10 cellular contexts compared by ENCODE assay signal in the genomic region with DNA sequence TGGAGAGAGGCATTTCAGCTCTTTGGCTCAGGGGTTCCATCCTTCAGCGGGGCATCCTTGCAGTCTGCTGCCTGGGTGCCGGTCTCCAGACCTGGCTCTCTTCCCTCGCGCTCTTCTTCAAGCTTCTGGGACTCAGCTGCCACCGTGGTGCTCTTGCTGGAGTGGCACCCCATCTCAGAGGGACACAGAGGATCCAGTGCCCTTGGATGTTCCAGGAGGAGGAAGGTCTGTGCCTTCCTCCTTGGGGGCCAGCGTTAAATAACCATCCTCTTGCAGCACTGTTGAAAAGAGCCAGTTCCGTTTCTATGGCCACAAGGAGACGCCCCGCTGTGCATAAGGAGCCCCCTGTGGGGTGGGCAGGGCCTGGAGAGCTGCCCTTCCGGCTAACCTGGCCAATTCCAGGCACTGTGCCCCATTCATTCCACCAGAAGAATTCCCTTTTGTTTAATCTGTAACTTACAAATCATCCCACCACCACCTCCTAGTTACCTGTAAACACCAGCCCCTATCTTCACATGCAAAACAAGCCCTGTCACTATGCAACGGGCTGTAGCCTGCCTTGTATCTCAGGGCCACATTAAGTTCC. TPM values are rescaled to one million over a fixed set of nuclear protein-coding genes. Genes with fewer than 3 reads are reported as not detected.
A peak's percentile ranks its signal among the peaks of the same experiment; 100 is the strongest.
DNase-seq lines count a peak whose midpoint lies in the region; ATAC-seq and TF ChIP-seq lines count a peak whose summit lies in the region.
"Had no signal": no experiment of that assay in that cellular context is flagged by ENCODE, and none has a peak within 500 bp of the region (broad histone marks: within the 10 kb centered on the region; RNA-seq: fewer than 3 reads in every experiment).

No MANE protein-coding gene starts in this region.

- intact Hi-C loops in left ventricle myocardium superior (cut with micrococcal nuclease): no loop called here

- TF ChIP-seq CTCF in WTC11 (IDR thresholded peaks at IDR 0.05): no peak
- TF ChIP-seq CTCF in osteoblast (IDR thresholded peaks at IDR 0.05; ENCODE audit: extremely low read depth, low read depth, low read length): no peak

- H3K27me3 Mint-ChIP-seq in WTC11 (ENCODE audit: low read depth): peaks cover 46% of the 10 kb centered on the region
- peaks cover 17 to 35% of the 10 kb centered on the region in 2 donors for H3K27me3 Mint-ChIP-seq in effector memory CD8-positive, alpha-beta T cell

- H3K4me3 Mint-ChIP-seq in WTC11: peak overlapping the region; percentile 73
- H3K4me3 Mint-ChIP-seq in effector memory CD8-positive, alpha-beta T cell: no peak overlapping the region
- H3K4me3 Mint-ChIP-seq: CD4-positive, CD25-positive, alpha-beta regulatory T cell had no signal

- no peak overlapping the region for H3K4me3 ChIP-seq in osteoblast (ENCODE audit: insufficient read depth, low read length)

- peaks cover 62% of the 10 kb centered on the region for H3K4me1 Mint-ChIP-seq in WTC11
- peaks cover 0 to 3% of the 10 kb centered on the region in 2 donors for H3K4me1 Mint-ChIP-seq in effector memory CD8-positive, alpha-beta T cell (ENCODE audit: low read depth in 2 of 2)
- H3K4me1 Mint-ChIP-seq: CD4-positive, CD25-positive, alpha-beta regulatory T cell had no signal

- no peak overlapping the region for H3K27ac ChIP-seq in osteoblast (ENCODE audit: low read depth, low read length)

- H4K20me1 ChIP-seq in osteoblast (ENCODE audit: insufficient read depth, low read length): no peaks in the 10 kb centered on the region

- peak; percentile 78 for ATAC-seq in WTC11
- peak; percentile 14 for ATAC-seq in left ventricle myocardium superior
- ATAC-seq in GM21515 (IDR thresholded peaks at IDR 0.05; ENCODE audit: unreplicated experiment): no peak
- ATAC-seq in effector memory CD8-positive, alpha-beta T cell (replicated peaks): no peak

- DNase-seq in ELF-1 (ENCODE audit: low read depth, low spot score) (peak; percentile 90), WTC11 (ENCODE audit: low spot score) (peak; percentile 91), left ventricle myocardium superior (peak; percentile 37), osteoblast (ENCODE audit: insufficient read length, low spot score, missing footprints) (no peak), inferior parietal cortex (ENCODE audit: extremely low spot score) (no peak), pons (ENCODE audit: low spot score) (no peak)
- no peak for DNase-seq in effector memory CD8-positive, alpha-beta T cell
- DNase-seq: CD4-positive, CD25-positive, alpha-beta regulatory T cell; SHP77 treated with DMSO at 0.1 percent for 48 hours had no signal

- H3K36me3 ChIP-seq in osteoblast (ENCODE audit: insufficient read depth, low read length): no peaks in the 10 kb centered on the region

- peak overlapping the region; percentile 82 for H3K27ac Mint-ChIP-seq in WTC11
- H3K27ac Mint-ChIP-seq in effector memory CD8-positive, alpha-beta T cell: no peak overlapping the region
- H3K27ac Mint-ChIP-seq: CD4-positive, CD25-positive, alpha-beta regulatory T cell had no signal

- CTCF ChIA-PET in WTC11 (lab: Charles Lee): interaction anchor here (0.8 to 2.0 kb wide), 5 partner anchors 11 to 55 kb away, joined by 3 to 9 read pairs (median 6); partner anchors contain the start of gene CHD9

- no peaks in the 10 kb centered on the region for H3K79me2 ChIP-seq in osteoblast (ENCODE audit: insufficient read depth, low read length)

- POLR2A ChIA-PET in WTC11 (lab: Charles Lee): interaction anchor here (0.5 to 1.7 kb wide), 3 partner anchors 8 to 331 kb away, joined by 3 to 6 read pairs (median 5); partner anchors contain the start of gene CHD9

- peaks cover 20% of the 10 kb centered on the region for H3K36me3 Mint-ChIP-seq in WTC11
- no peaks in the 10 kb centered on the region for H3K36me3 Mint-ChIP-seq in effector memory CD8-positive, alpha-beta T cell (ENCODE audit: insufficient read depth)
- H3K36me3 Mint-ChIP-seq: CD4-positive, CD25-positive, alpha-beta regulatory T cell had no signal

- no peaks in the 10 kb centered on the region for H3K27me3 ChIP-seq in osteoblast (ENCODE audit: insufficient read depth, low read length)

- H2AFZ ChIP-seq in osteoblast (ENCODE audit: low read length): no peak overlapping the region

- H3K9me3 ChIP-seq in osteoblast (ENCODE audit: low read depth, low read length): no peaks in the 10 kb centered on the region

- peaks cover 4% of the 10 kb centered on the region for H3K4me1 ChIP-seq in osteoblast (ENCODE audit: insufficient read depth, low read length)

- H3K9me3 Mint-ChIP-seq in WTC11: peaks cover 20% of the 10 kb centered on the region
- H3K9me3 Mint-ChIP-seq in effector memory CD8-positive, alpha-beta T cell: no peaks in the 10 kb centered on the region

- peak overlapping the region; percentile 19 for H3K4me2 ChIP-seq in osteoblast (ENCODE audit: insufficient read depth, low read length)

TF ChIP-seq in WTC11, 78 proteins besides CTCF, POLR2A, EP300 and RAD21:
- TF ChIP-seq ZNF138 (CRISPR knock-in tag; conservative IDR thresholded peaks at IDR 0.05): no peak
- TF ChIP-seq ZNF317 (CRISPR knock-in tag; IDR thresholded peaks at IDR 0.05; ENCODE audit: borderline replicate concordance, low read depth): no peak
- no peak for TF ChIP-seq ZNF121 (CRISPR knock-in tag; IDR thresholded peaks at IDR 0.05)
- TF ChIP-seq MAX (CRISPR knock-in tag; IDR thresholded peaks at IDR 0.05): peak; percentile 47; the same call in 1 of the 2 replicates
- TF ChIP-seq ZNF232 (CRISPR knock-in tag; IDR thresholded peaks at IDR 0.05): no peak
- TF ChIP-seq ERG (CRISPR knock-in tag; IDR thresholded peaks at IDR 0.05): no peak
- TF ChIP-seq ETV6 (CRISPR knock-in tag; IDR thresholded peaks at IDR 0.05): peak; percentile 60
- peak; percentile 73; the same call in 1 of the 2 replicates for TF ChIP-seq TEAD1 (CRISPR knock-in tag; IDR thresholded peaks at IDR 0.05)
- TF ChIP-seq TP53 (CRISPR knock-in tag; IDR thresholded peaks at IDR 0.05): peak; percentile 59; the same call in 1 of the 2 replicates
- peak; percentile 59; the same call in 1 of the 2 replicates for TF ChIP-seq SP1 (CRISPR knock-in tag; conservative IDR thresholded peaks at IDR 0.05)
- TF ChIP-seq, protein P1, sequence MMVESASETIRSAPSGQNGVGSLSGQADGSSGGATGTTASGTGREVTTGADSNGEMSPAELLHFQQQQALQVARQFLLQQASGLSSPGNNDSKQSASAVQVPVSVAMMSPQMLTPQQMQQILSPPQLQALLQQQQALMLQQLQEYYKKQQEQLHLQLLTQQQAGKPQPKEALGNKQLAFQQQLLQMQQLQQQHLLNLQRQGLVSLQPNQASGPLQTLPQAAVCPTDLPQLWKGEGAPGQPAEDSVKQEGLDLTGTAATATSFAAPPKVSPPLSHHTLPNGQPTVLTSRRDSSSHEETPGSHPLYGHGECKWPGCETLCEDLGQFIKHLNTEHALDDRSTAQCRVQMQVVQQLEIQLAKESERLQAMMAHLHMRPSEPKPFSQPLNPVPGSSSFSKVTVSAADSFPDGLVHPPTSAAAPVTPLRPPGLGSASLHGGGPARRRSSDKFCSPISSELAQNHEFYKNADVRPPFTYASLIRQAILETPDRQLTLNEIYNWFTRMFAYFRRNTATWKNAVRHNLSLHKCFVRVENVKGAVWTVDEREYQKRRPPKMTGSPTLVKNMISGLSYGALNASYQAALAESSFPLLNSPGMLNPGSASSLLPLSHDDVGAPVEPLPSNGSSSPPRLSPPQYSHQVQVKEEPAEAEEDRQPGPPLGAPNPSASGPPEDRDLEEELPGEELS (CRISPR knock-in tag; IDR thresholded peaks at IDR 0.05): peak; percentile 57; the same call in 1 of the 2 replicates
- peak; percentile 86 for TF ChIP-seq FOXK1 (CRISPR knock-in tag; IDR thresholded peaks at IDR 0.05)
- no peak for TF ChIP-seq IRF1 (CRISPR knock-in tag; IDR thresholded peaks at IDR 0.05)
- no peak for TF ChIP-seq IRF2 (CRISPR knock-in tag; IDR thresholded peaks at IDR 0.05; ENCODE audit: borderline replicate concordance, low read depth)

RNA-seq across cellular contexts. Expression of gene CHD9NB, which starts 8.6 kb away (rescaled TPM):
- total RNA-seq in WTC11 (2021): 2.9 to 3.5 TPM (median 3.0 TPM) in 3 replicates
- 0.97 TPM for total RNA-seq in left ventricle myocardium superior
- 1.1 and 2.1 TPM in 2 replicates for total RNA-seq in osteoblast
- total RNA-seq: CD4-positive, CD25-positive, alpha-beta regulatory T cell had no signal

RNA-seq across cellular contexts. Expression of gene CHD9, which starts 10.7 kb away (rescaled TPM):
- total RNA-seq in WTC11 (2021) (29.8 to 34.3 TPM (median 31.3 TPM) in 3 replicates), left ventricle myocardium superior (36.4 TPM), osteoblast (80.4 and 83.6 TPM in 2 replicates)

Comparison
In these comparisons a context has a peak if more than half of its experiments do, and no peak if none do; other contexts are left out.
1. DNase-seq: peak in ELF-1 (single experiment), WTC11 (single experiment) and left ventricle myocardium superior (single experiment); none in osteoblast (single experiment), inferior parietal cortex (single experiment), effector memory CD8-positive, alpha-beta T cell (0 of 3) and pons (single experiment).
2. ATAC-seq: peak in WTC11 (single experiment) and left ventricle myocardium superior (single experiment); none in GM21515 (single experiment) and effector memory CD8-positive, alpha-beta T cell (single experiment).